In genomic region chr16:56932588-56933265, GRCh38 we compare ENCODE assay signal across 8 cellular contexts. TPM values are rescaled to one million over a fixed set of nuclear protein-coding genes. Genes with fewer than 3 reads are reported as not detected.
A peak's percentile ranks its signal among the peaks of the same experiment; 100 is the strongest.
DNase-seq lines count a peak whose midpoint lies in the region; ATAC-seq and TF ChIP-seq lines count a peak whose summit lies in the region.

No MANE protein-coding gene starts in this region.

- peaks cover 55% of the 10 kb centered on the region for H3K4me1 Mint-ChIP-seq in activated naive CD8-positive, alpha-beta T cell treated with anti-CD3 and anti-CD28 coated beads, Interleukin-2, amount 50 U/mL, for 24 hours
- peaks cover 14% of the 10 kb centered on the region for H3K4me1 Mint-ChIP-seq in glutamatergic neuron (ENCODE audit: low read depth, unreplicated experiment)

- no peaks in the 10 kb centered on the region for H3K27me3 Mint-ChIP-seq in activated naive CD8-positive, alpha-beta T cell treated with anti-CD3 and anti-CD28 coated beads, Interleukin-2, amount 50 U/mL, for 24 hours
- peaks cover 9% of the 10 kb centered on the region for H3K27me3 Mint-ChIP-seq in glutamatergic neuron (ENCODE audit: unreplicated experiment)

- DNase-seq in NCI-H1105 treated with DMSO at 0.1 percent for 48 hours (lab: John Stamatoyannopoulos, UW) (peak; percentile 35), NCI-H1105 (lab: John Stamatoyannopoulos, UW) (no peak), HPDE6-E6E7 (ENCODE audit: extremely low spot score) (peak; percentile 53), RPMI7951 (ENCODE audit: low read depth) (peak; percentile 74), glutamatergic neuron (peak; percentile 61), nucleus accumbens (lab: John Stamatoyannopoulos, UW) (peak in 52 of 56 donors; percentile 27 to 85 (median 58))
- peak; percentile 50 for DNase-seq in activated naive CD8-positive, alpha-beta T cell treated with anti-CD3 and anti-CD28 coated beads, Interleukin-2, amount 50 U/mL, for 24 hours

- H3K27ac Mint-ChIP-seq in activated naive CD8-positive, alpha-beta T cell treated with anti-CD3 and anti-CD28 coated beads, Interleukin-2, amount 50 U/mL, for 24 hours: peak overlapping the region; percentile 95
- H3K27ac Mint-ChIP-seq in glutamatergic neuron (ENCODE audit: unreplicated experiment): peak overlapping the region; percentile 96

- no peak for TF ChIP-seq CTCF in glutamatergic neuron (IDR thresholded peaks at IDR 0.05; ENCODE audit: partially characterized antibody, unreplicated experiment)

- peak overlapping the region; percentile 92 for H3K4me3 Mint-ChIP-seq in activated naive CD8-positive, alpha-beta T cell treated with anti-CD3 and anti-CD28 coated beads, Interleukin-2, amount 50 U/mL, for 24 hours
- peak overlapping the region; percentile 97 for H3K4me3 Mint-ChIP-seq in glutamatergic neuron (ENCODE audit: unreplicated experiment)

- H3K36me3 Mint-ChIP-seq in activated naive CD8-positive, alpha-beta T cell treated with anti-CD3 and anti-CD28 coated beads, Interleukin-2, amount 50 U/mL, for 24 hours (ENCODE audit: low read depth): peaks cover 51% of the 10 kb centered on the region
- peaks cover 9% of the 10 kb centered on the region for H3K36me3 Mint-ChIP-seq in glutamatergic neuron (ENCODE audit: unreplicated experiment)

- H3K9me3 Mint-ChIP-seq in activated naive CD8-positive, alpha-beta T cell treated with anti-CD3 and anti-CD28 coated beads, Interleukin-2, amount 50 U/mL, for 24 hours: no peaks in the 10 kb centered on the region
- H3K9me3 Mint-ChIP-seq in glutamatergic neuron (ENCODE audit: unreplicated experiment): peaks cover 11% of the 10 kb centered on the region

- no peak for ATAC-seq in activated naive CD8-positive, alpha-beta T cell treated with anti-CD3 and anti-CD28 coated beads, Interleukin-2, amount 50 U/mL, for 24 hours
- no peak for ATAC-seq in HG03469 (IDR thresholded peaks at IDR 0.05; ENCODE audit: unreplicated experiment)

RNA-seq across cellular contexts. Expression of gene HERPUD1, which starts 0.8 kb away (rescaled TPM):
- total RNA-seq in RPMI7951 (2014; rRNA removed; shearing (Covaris generic)): 98.9 and 103 TPM in 2 replicates
- 160 TPM for total RNA-seq in glutamatergic neuron (ENCODE audit: unreplicated experiment)

RNA-seq across cellular contexts. Expression of gene CETP, which starts 29.0 kb away (rescaled TPM):
- total RNA-seq in RPMI7951 (2014; rRNA removed; shearing (Covaris generic)): 3.5 and 4.8 TPM in 2 replicates
- not detected for total RNA-seq in glutamatergic neuron (ENCODE audit: unreplicated experiment)

RNA-seq across cellular contexts. Expression of gene NLRC5, which starts 56.6 kb away (rescaled TPM):
- total RNA-seq in RPMI7951 (2014; rRNA removed; shearing (Covaris generic)): 15.0 and 16.1 TPM in 2 replicates
- total RNA-seq in glutamatergic neuron (ENCODE audit: unreplicated experiment): 1.5 TPM
